ENCODE assay signal across 1 cellular context in the genomic region with DNA sequence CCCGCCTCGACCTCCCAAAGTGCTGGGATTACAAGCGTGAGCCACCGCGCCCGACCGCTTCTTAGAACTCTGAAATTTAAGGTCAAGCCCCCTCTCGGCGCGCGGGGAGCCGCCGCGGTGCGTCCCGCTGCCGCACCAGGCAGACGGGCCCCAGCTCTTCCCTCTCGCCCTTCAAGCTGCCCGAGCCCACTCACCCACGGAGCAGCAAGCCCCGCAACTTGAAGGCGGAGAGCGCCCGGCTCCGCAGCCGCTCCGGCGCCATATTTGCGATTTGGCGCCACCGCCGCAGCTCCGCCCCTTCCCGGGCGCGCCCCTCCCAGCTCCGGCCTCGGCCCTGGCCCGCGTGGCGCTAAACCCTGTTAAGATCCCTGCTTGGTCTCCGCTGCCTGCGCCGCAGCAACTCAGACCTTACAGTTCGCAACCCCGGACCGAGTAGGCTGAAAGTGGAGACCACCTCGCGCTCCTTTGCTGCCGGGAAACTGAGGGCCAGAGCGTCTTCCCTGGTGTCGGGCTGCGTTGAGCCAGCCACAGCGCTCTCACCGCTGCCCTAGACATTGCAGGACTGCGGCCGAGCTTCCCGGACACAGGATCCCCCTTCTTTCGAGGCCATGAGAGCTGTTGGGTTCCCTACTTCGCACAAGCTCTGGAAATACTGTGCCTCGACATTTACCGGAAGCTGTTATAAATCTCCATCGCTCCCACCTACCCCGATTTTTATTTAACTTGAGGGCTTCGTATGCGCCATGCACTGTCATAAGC.
A peak's percentile ranks its signal among the peaks of the same experiment; 100 is the strongest.
TF ChIP-seq lines count a peak whose summit lies in the region.

A gene with protein sequence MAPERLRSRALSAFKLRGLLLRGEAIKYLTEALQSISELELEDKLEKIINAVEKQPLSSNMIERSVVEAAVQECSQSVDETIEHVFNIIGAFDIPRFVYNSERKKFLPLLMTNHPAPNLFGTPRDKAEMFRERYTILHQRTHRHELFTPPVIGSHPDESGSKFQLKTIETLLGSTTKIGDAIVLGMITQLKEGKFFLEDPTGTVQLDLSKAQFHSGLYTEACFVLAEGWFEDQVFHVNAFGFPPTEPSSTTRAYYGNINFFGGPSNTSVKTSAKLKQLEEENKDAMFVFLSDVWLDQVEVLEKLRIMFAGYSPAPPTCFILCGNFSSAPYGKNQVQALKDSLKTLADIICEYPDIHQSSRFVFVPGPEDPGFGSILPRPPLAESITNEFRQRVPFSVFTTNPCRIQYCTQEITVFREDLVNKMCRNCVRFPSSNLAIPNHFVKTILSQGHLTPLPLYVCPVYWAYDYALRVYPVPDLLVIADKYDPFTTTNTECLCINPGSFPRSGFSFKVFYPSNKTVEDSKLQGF (minus strand): TSS at position 273 of the 759 bp plus-strand sequence. CDS start 11 bp downstream, at position 262.

TF ChIP-seq in K562, 482 proteins besides CTCF, POLR2A, EP300 and RAD21 (continued from another document and continues in another):
- TF ChIP-seq, protein P1, sequence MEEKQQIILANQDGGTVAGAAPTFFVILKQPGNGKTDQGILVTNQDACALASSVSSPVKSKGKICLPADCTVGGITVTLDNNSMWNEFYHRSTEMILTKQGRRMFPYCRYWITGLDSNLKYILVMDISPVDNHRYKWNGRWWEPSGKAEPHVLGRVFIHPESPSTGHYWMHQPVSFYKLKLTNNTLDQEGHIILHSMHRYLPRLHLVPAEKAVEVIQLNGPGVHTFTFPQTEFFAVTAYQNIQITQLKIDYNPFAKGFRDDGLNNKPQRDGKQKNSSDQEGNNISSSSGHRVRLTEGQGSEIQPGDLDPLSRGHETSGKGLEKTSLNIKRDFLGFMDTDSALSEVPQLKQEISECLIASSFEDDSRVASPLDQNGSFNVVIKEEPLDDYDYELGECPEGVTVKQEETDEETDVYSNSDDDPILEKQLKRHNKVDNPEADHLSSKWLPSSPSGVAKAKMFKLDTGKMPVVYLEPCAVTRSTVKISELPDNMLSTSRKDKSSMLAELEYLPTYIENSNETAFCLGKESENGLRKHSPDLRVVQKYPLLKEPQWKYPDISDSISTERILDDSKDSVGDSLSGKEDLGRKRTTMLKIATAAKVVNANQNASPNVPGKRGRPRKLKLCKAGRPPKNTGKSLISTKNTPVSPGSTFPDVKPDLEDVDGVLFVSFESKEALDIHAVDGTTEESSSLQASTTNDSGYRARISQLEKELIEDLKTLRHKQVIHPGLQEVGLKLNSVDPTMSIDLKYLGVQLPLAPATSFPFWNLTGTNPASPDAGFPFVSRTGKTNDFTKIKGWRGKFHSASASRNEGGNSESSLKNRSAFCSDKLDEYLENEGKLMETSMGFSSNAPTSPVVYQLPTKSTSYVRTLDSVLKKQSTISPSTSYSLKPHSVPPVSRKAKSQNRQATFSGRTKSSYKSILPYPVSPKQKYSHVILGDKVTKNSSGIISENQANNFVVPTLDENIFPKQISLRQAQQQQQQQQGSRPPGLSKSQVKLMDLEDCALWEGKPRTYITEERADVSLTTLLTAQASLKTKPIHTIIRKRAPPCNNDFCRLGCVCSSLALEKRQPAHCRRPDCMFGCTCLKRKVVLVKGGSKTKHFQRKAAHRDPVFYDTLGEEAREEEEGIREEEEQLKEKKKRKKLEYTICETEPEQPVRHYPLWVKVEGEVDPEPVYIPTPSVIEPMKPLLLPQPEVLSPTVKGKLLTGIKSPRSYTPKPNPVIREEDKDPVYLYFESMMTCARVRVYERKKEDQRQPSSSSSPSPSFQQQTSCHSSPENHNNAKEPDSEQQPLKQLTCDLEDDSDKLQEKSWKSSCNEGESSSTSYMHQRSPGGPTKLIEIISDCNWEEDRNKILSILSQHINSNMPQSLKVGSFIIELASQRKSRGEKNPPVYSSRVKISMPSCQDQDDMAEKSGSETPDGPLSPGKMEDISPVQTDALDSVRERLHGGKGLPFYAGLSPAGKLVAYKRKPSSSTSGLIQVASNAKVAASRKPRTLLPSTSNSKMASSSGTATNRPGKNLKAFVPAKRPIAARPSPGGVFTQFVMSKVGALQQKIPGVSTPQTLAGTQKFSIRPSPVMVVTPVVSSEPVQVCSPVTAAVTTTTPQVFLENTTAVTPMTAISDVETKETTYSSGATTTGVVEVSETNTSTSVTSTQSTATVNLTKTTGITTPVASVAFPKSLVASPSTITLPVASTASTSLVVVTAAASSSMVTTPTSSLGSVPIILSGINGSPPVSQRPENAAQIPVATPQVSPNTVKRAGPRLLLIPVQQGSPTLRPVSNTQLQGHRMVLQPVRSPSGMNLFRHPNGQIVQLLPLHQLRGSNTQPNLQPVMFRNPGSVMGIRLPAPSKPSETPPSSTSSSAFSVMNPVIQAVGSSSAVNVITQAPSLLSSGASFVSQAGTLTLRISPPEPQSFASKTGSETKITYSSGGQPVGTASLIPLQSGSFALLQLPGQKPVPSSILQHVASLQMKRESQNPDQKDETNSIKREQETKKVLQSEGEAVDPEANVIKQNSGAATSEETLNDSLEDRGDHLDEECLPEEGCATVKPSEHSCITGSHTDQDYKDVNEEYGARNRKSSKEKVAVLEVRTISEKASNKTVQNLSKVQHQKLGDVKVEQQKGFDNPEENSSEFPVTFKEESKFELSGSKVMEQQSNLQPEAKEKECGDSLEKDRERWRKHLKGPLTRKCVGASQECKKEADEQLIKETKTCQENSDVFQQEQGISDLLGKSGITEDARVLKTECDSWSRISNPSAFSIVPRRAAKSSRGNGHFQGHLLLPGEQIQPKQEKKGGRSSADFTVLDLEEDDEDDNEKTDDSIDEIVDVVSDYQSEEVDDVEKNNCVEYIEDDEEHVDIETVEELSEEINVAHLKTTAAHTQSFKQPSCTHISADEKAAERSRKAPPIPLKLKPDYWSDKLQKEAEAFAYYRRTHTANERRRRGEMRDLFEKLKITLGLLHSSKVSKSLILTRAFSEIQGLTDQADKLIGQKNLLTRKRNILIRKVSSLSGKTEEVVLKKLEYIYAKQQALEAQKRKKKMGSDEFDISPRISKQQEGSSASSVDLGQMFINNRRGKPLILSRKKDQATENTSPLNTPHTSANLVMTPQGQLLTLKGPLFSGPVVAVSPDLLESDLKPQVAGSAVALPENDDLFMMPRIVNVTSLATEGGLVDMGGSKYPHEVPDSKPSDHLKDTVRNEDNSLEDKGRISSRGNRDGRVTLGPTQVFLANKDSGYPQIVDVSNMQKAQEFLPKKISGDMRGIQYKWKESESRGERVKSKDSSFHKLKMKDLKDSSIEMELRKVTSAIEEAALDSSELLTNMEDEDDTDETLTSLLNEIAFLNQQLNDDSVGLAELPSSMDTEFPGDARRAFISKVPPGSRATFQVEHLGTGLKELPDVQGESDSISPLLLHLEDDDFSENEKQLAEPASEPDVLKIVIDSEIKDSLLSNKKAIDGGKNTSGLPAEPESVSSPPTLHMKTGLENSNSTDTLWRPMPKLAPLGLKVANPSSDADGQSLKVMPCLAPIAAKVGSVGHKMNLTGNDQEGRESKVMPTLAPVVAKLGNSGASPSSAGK (IDR thresholded peaks at IDR 0.05) = peak; percentile 97
- TF ChIP-seq E2F3 (CRISPR knock-in tag; IDR thresholded peaks at IDR 0.05) = peak; percentile 94
- TF ChIP-seq, protein P2, sequence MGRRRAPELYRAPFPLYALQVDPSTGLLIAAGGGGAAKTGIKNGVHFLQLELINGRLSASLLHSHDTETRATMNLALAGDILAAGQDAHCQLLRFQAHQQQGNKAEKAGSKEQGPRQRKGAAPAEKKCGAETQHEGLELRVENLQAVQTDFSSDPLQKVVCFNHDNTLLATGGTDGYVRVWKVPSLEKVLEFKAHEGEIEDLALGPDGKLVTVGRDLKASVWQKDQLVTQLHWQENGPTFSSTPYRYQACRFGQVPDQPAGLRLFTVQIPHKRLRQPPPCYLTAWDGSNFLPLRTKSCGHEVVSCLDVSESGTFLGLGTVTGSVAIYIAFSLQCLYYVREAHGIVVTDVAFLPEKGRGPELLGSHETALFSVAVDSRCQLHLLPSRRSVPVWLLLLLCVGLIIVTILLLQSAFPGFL (CRISPR knock-in tag; IDR thresholded peaks at IDR 0.05) = no peak
- TF ChIP-seq, protein P3, sequence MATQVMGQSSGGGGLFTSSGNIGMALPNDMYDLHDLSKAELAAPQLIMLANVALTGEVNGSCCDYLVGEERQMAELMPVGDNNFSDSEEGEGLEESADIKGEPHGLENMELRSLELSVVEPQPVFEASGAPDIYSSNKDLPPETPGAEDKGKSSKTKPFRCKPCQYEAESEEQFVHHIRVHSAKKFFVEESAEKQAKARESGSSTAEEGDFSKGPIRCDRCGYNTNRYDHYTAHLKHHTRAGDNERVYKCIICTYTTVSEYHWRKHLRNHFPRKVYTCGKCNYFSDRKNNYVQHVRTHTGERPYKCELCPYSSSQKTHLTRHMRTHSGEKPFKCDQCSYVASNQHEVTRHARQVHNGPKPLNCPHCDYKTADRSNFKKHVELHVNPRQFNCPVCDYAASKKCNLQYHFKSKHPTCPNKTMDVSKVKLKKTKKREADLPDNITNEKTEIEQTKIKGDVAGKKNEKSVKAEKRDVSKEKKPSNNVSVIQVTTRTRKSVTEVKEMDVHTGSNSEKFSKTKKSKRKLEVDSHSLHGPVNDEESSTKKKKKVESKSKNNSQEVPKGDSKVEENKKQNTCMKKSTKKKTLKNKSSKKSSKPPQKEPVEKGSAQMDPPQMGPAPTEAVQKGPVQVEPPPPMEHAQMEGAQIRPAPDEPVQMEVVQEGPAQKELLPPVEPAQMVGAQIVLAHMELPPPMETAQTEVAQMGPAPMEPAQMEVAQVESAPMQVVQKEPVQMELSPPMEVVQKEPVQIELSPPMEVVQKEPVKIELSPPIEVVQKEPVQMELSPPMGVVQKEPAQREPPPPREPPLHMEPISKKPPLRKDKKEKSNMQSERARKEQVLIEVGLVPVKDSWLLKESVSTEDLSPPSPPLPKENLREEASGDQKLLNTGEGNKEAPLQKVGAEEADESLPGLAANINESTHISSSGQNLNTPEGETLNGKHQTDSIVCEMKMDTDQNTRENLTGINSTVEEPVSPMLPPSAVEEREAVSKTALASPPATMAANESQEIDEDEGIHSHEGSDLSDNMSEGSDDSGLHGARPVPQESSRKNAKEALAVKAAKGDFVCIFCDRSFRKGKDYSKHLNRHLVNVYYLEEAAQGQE (CRISPR knock-in tag; IDR thresholded peaks at IDR 0.05; ENCODE audit: low read depth) = 0 out of 2 replicates have a peak, but pooled peaks have one; percentile 14
- TF ChIP-seq COPS2 (conservative IDR thresholded peaks at IDR 0.05) = no peak
- no peak for TF ChIP-seq SRSF7 (optimal IDR thresholded peaks at IDR 0.05; ENCODE audit: low read depth, low read length)
- no peak for TF ChIP-seq BHLHE40 (IDR thresholded peaks at IDR 0.05; ENCODE audit: low read length)
- TF ChIP-seq ZNF23 (CRISPR knock-in tag; IDR thresholded peaks at IDR 0.05) = no peak
- TF ChIP-seq EGR1 (conservative IDR thresholded peaks at IDR 0.05) = no peak
- TF ChIP-seq NEUROD1 (IDR thresholded peaks at IDR 0.05; ENCODE audit: borderline replicate concordance, low read depth, low read length, partially characterized antibody) = no peak
- peak; percentile 80 for TF ChIP-seq POLR2H (tag; IDR thresholded peaks at IDR 0.05; ENCODE audit: low read depth)
- TF ChIP-seq GTF2A2 (tag; IDR thresholded peaks at IDR 0.05) = no peak
- TF ChIP-seq ZNF561 (CRISPR knock-in tag; conservative IDR thresholded peaks at IDR 0.05) = no peak
- no peak for TF ChIP-seq LEF1 (IDR thresholded peaks at IDR 0.05)
- no peak; the same call in 1 of the 2 replicates for TF ChIP-seq GABPA (tag; conservative IDR thresholded peaks at IDR 0.05; ENCODE audit: low read depth)
- peak; percentile 84 for TF ChIP-seq KDM5B (IDR thresholded peaks at IDR 0.05; ENCODE audit: insufficient replicate concordance, low read depth, low read length)
- TF ChIP-seq, protein P4, sequence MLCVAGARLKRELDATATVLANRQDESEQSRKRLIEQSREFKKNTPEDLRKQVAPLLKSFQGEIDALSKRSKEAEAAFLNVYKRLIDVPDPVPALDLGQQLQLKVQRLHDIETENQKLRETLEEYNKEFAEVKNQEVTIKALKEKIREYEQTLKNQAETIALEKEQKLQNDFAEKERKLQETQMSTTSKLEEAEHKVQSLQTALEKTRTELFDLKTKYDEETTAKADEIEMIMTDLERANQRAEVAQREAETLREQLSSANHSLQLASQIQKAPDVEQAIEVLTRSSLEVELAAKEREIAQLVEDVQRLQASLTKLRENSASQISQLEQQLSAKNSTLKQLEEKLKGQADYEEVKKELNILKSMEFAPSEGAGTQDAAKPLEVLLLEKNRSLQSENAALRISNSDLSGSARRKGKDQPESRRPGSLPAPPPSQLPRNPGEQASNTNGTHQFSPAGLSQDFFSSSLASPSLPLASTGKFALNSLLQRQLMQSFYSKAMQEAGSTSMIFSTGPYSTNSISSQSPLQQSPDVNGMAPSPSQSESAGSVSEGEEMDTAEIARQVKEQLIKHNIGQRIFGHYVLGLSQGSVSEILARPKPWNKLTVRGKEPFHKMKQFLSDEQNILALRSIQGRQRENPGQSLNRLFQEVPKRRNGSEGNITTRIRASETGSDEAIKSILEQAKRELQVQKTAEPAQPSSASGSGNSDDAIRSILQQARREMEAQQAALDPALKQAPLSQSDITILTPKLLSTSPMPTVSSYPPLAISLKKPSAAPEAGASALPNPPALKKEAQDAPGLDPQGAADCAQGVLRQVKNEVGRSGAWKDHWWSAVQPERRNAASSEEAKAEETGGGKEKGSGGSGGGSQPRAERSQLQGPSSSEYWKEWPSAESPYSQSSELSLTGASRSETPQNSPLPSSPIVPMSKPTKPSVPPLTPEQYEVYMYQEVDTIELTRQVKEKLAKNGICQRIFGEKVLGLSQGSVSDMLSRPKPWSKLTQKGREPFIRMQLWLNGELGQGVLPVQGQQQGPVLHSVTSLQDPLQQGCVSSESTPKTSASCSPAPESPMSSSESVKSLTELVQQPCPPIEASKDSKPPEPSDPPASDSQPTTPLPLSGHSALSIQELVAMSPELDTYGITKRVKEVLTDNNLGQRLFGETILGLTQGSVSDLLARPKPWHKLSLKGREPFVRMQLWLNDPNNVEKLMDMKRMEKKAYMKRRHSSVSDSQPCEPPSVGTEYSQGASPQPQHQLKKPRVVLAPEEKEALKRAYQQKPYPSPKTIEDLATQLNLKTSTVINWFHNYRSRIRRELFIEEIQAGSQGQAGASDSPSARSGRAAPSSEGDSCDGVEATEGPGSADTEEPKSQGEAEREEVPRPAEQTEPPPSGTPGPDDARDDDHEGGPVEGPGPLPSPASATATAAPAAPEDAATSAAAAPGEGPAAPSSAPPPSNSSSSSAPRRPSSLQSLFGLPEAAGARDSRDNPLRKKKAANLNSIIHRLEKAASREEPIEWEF (CRISPR knock-in tag; IDR thresholded peaks at IDR 0.05) = no peak
- no peak for TF ChIP-seq ZNF586 (CRISPR knock-in tag; conservative IDR thresholded peaks at IDR 0.05)
- no peak for TF ChIP-seq MAFF (IDR thresholded peaks at IDR 0.05; ENCODE audit: low read length)
- TF ChIP-seq POLR2B (IDR thresholded peaks at IDR 0.05; ENCODE audit: low read depth, partially characterized antibody) = peak; percentile 61
- no peak for TF ChIP-seq DPF2 (IDR thresholded peaks at IDR 0.05)
- TF ChIP-seq, protein P5, sequence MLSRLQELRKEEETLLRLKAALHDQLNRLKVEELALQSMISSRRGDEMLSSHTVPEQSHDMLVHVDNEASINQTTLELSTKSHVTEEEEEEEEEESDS (CRISPR knock-in tag; IDR thresholded peaks at IDR 0.05) = no peak
- no peak for TF ChIP-seq NR4A1 (CRISPR knock-in tag; IDR thresholded peaks at IDR 0.05)
- TF ChIP-seq NR4A1 (tag; IDR thresholded peaks at IDR 0.05) = 0 out of 2 replicates have a peak, but pooled peaks have one; percentile 61
- TF ChIP-seq ZFX (CRISPR knock-in tag; IDR thresholded peaks at IDR 0.05) = peak; percentile 91
- TF ChIP-seq HMG20B (CRISPR knock-in tag; IDR thresholded peaks at IDR 0.05) = no peak
